Comparison of ENCODE assay signal across 2 cellular contexts in the genomic region with DNA sequence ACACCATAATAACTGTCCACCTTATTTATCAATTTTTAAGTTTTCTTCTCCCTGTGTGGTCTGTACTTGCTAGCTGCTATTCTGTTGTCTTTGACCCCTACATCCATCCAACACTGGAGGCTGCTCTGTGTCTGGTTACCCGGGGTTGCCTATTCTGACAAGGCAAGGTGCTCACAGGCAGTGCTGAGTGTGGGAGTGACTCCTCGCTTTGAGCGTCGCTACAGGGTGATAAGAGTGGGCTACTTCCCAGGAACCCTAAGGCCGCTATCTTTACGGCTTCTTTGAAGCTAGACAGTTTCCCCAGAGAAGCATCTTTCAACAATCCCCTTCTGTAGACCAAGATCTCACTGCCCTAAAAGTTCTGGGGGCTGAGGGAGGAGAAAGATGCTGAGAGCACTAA.
TF ChIP-seq lines count a peak whose summit lies in the region.

No MANE protein-coding gene starts in this region.

TF ChIP-seq in liver, 16 proteins besides CTCF, POLR2A, EP300 and RAD21:
- TF ChIP-seq HNF4A (conservative IDR thresholded peaks at IDR 0.05), result no peak
- no peak for TF ChIP-seq EGR1 (IDR thresholded peaks at IDR 0.05; ENCODE audit: low read depth in 2 of 2)
- TF ChIP-seq REST (IDR thresholded peaks at IDR 0.05), result no peak
- no peak for TF ChIP-seq YY1 (IDR thresholded peaks at IDR 0.05)
- TF ChIP-seq HNF4G (IDR thresholded peaks at IDR 0.05), result no peak
- no peak for TF ChIP-seq GABPA (IDR thresholded peaks at IDR 0.05 in 1 of 2, conservative IDR thresholded peaks at IDR 0.05 in 1 of 2)
- TF ChIP-seq NR2F2 (IDR thresholded peaks at IDR 0.05), result no peak
- TF ChIP-seq JUND (IDR thresholded peaks at IDR 0.05), result no peak
- TF ChIP-seq TAF1 (conservative IDR thresholded peaks at IDR 0.05), result no peak
- TF ChIP-seq FOXA1 (IDR thresholded peaks at IDR 0.05), result no peak
- no peak for TF ChIP-seq FOXA2 (IDR thresholded peaks at IDR 0.05)

TF ChIP-seq in HepG2, 621 proteins besides CTCF, POLR2A, EP300 and RAD21:
- no peak for TF ChIP-seq ZNF24 (IDR thresholded peaks at IDR 0.05)
- TF ChIP-seq GLI4 (CRISPR knock-in tag; IDR thresholded peaks at IDR 0.05; ENCODE audit: borderline replicate concordance), result no peak
- TF ChIP-seq, protein P1, sequence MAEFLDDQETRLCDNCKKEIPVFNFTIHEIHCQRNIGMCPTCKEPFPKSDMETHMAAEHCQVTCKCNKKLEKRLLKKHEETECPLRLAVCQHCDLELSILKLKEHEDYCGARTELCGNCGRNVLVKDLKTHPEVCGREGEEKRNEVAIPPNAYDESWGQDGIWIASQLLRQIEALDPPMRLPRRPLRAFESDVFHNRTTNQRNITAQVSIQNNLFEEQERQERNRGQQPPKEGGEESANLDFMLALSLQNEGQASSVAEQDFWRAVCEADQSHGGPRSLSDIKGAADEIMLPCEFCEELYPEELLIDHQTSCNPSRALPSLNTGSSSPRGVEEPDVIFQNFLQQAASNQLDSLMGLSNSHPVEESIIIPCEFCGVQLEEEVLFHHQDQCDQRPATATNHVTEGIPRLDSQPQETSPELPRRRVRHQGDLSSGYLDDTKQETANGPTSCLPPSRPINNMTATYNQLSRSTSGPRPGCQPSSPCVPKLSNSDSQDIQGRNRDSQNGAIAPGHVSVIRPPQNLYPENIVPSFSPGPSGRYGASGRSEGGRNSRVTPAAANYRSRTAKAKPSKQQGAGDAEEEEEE (CRISPR knock-in tag; IDR thresholded peaks at IDR 0.05; ENCODE audit: borderline replicate concordance), result no peak
- TF ChIP-seq XBP1 (CRISPR knock-in tag; IDR thresholded peaks at IDR 0.05), result no peak
- TF ChIP-seq, protein P2, sequence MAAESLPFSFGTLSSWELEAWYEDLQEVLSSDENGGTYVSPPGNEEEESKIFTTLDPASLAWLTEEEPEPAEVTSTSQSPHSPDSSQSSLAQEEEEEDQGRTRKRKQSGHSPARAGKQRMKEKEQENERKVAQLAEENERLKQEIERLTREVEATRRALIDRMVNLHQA (CRISPR knock-in tag; IDR thresholded peaks at IDR 0.05), result no peak
- TF ChIP-seq ETV6 (CRISPR knock-in tag; conservative IDR thresholded peaks at IDR 0.05), result no peak
